1 cellular context compared by ENCODE assay signal in genomic region chr3:27570421-27571106, GRCh38.
TF ChIP-seq lines count a peak whose summit lies in the region.

No MANE protein-coding gene starts in this region.

TF ChIP-seq in WTC11, 78 proteins besides CTCF, POLR2A, EP300 and RAD21 (continued from another document):
- TF ChIP-seq AFF4 (CRISPR knock-in tag; IDR thresholded peaks at IDR 0.05; ENCODE audit: borderline replicate concordance), result no peak
- TF ChIP-seq ZNF121 (CRISPR knock-in tag; IDR thresholded peaks at IDR 0.05), result no peak
- TF ChIP-seq KAT7 (CRISPR knock-in tag; IDR thresholded peaks at IDR 0.05; ENCODE audit: borderline replicate concordance), result no peak
- no peak for TF ChIP-seq SP1 (CRISPR knock-in tag; conservative IDR thresholded peaks at IDR 0.05)
- TF ChIP-seq, protein P1, sequence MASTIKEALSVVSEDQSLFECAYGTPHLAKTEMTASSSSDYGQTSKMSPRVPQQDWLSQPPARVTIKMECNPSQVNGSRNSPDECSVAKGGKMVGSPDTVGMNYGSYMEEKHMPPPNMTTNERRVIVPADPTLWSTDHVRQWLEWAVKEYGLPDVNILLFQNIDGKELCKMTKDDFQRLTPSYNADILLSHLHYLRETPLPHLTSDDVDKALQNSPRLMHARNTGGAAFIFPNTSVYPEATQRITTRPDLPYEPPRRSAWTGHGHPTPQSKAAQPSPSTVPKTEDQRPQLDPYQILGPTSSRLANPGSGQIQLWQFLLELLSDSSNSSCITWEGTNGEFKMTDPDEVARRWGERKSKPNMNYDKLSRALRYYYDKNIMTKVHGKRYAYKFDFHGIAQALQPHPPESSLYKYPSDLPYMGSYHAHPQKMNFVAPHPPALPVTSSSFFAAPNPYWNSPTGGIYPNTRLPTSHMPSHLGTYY (CRISPR knock-in tag; IDR thresholded peaks at IDR 0.05), result no peak
